In the genomic region with DNA sequence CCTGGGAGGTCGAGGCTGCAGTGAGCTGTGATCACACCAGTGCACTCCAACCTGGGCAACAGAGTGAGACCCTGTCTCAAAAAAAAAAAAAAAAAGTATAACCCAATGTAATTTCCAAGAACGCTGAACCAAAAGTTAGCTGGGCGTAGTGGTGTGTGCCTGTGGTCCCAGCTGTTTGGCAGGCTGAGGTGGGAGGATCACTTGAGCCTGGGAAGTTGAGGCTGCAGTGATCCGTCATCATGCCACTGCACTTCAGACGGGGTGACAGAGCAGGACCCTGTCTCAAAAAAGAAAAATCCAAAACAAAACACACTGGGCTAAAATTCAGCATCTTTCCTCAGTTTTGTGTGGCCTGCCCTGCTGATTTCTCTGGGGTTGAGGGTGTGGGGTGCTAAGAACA, we compare ENCODE assay signal across 20 cellular contexts.
"Had no signal": no experiment of that assay in that cellular context is flagged by ENCODE, and none has a peak within 500 bp of the region (broad histone marks: within the 10 kb centered on the region; RNA-seq: fewer than 3 reads in every experiment).

No MANE protein-coding gene starts in this region.

- H3K9me3 Mint-ChIP-seq: activated B cell treated with CpG ODN at 0.5 μM for 24 hours; activated T-helper 1 cell treated with anti-CD3 and anti-CD28 coated beads, Interleukin-12 subunit alpha, Interleukin-12 subunit beta, Interleukin-2, Interleukin-4 antibody, amounts not matched to agents 30 ng/mL and 10 ng/mL and 1 ng/mL, durations not matched to agents 14 hours and 24 hours and 36 hours; stimulated activated naive B cell treated with anti-CD40 and anti-IgM and Interleukin-4, amounts not matched to agents 10 μg/mL and 1 μg/mL and 100 μg/mL, for 72 hours had no signal

- H3K9me3 ChIP-seq: breast epithelium, gastrocnemius medialis, heart left ventricle, left lung, sigmoid colon, spleen, thyroid gland had no signal

- H3K27ac ChIP-seq: breast epithelium, coronary artery, gastrocnemius medialis, heart left ventricle, left lung, neural progenitor cell, sigmoid colon, spleen, thyroid gland had no signal

- H3K27ac Mint-ChIP-seq: neural progenitor cell had no signal

- H3K36me3 ChIP-seq: breast epithelium, gastrocnemius medialis, neural progenitor cell, sigmoid colon, thyroid gland had no signal

- H3K9ac ChIP-seq: neural progenitor cell had no signal

- DNase-seq: activated B cell treated with CpG ODN at 0.5 μM for 24 hours; activated CD4-positive, alpha-beta T cell treated with anti-CD3 and anti-CD28 coated beads for 4 hours; activated CD8-positive, alpha-beta memory T cell treated with anti-CD3 and anti-CD28 coated beads, Interleukin-2, amount 50 U/mL, for 4 hours; activated naive CD4-positive, alpha-beta T cell; aorta; gastrocnemius medialis; heart left ventricle; left lung; mammary epithelial cell; midbrain; sigmoid colon; spleen; stimulated activated CD4-positive, alpha-beta T cell treated with anti-CD3 and anti-CD28 coated beads, Interleukin-4, amount 100 ng/mL, for 4 hours; stimulated activated naive B cell treated with anti-CD40 and anti-IgM and Interleukin-4, amounts not matched to agents 10 μg/mL and 1 μg/mL and 100 μg/mL, for 72 hours; SW 1271; thyroid gland had no signal

- H3K4me3 ChIP-seq: breast epithelium, coronary artery, gastrocnemius medialis, heart left ventricle, left lung, neural progenitor cell, sigmoid colon, spleen, thyroid gland had no signal

- H2AFZ ChIP-seq: neural progenitor cell had no signal

- H3K4me3 Mint-ChIP-seq: activated B cell treated with CpG ODN at 0.5 μM for 24 hours; activated T-helper 1 cell treated with anti-CD3 and anti-CD28 coated beads, Interleukin-12 subunit alpha, Interleukin-12 subunit beta, Interleukin-2, Interleukin-4 antibody, amounts not matched to agents 30 ng/mL and 10 ng/mL and 1 ng/mL, durations not matched to agents 14 hours and 24 hours and 36 hours; neural progenitor cell; stimulated activated naive B cell treated with anti-CD40 and anti-IgM and Interleukin-4, amounts not matched to agents 10 μg/mL and 1 μg/mL and 100 μg/mL, for 72 hours had no signal

- H3K4me2 ChIP-seq: neural progenitor cell had no signal

- H3K27me3 Mint-ChIP-seq: activated B cell treated with CpG ODN at 0.5 μM for 24 hours; stimulated activated naive B cell treated with anti-CD40 and anti-IgM and Interleukin-4, amounts not matched to agents 10 μg/mL and 1 μg/mL and 100 μg/mL, for 72 hours had no signal

- H3K4me1 ChIP-seq: breast epithelium, neural progenitor cell, sigmoid colon had no signal

- H3K27me3 ChIP-seq: breast epithelium, gastrocnemius medialis, heart left ventricle, left lung, neural progenitor cell, sigmoid colon, spleen, thyroid gland had no signal
